16 cellular contexts compared by ENCODE assay signal in genomic region chr11:61107888-61108287, GRCh38. TPM values are rescaled to one million over a fixed set of nuclear protein-coding genes. Genes with fewer than 3 reads are reported as not detected.
"Had no signal": no experiment of that assay in that cellular context is flagged by ENCODE, and none has a peak within 500 bp of the region (broad histone marks: within the 10 kb centered on the region; RNA-seq: fewer than 3 reads in every experiment).

No MANE protein-coding gene starts in this region.

- H3K36me3 Mint-ChIP-seq: natural killer cell treated with Interleukin-12 subunit alpha and Interleukin-12 subunit beta and Interleukin-15 and Interleukin-18, amount 100 ng/mL, for 72 hours; type B pancreatic cell had no signal

- H3K27ac Mint-ChIP-seq: activated CD4-positive, alpha-beta T cell treated with anti-CD3 and anti-CD28 coated beads for 36 hours; progenitor cell of endocrine pancreas; stimulated activated naive B cell treated with anti-CD40 and anti-IgM and Interleukin-4, amounts not matched to agents 10 μg/mL and 1 μg/mL and 100 μg/mL, for 72 hours; type B pancreatic cell had no signal

- H3K36me3 ChIP-seq: colonic mucosa, heart left ventricle, suprapubic skin had no signal

- H3K4me1 ChIP-seq: colonic mucosa, suprapubic skin had no signal

- H3K27me3 Mint-ChIP-seq: activated CD4-positive, alpha-beta T cell treated with anti-CD3 and anti-CD28 coated beads for 36 hours; natural killer cell treated with Interleukin-12 subunit alpha and Interleukin-12 subunit beta and Interleukin-15 and Interleukin-18, amount 100 ng/mL, for 72 hours; stimulated activated naive B cell treated with anti-CD40 and anti-IgM and Interleukin-4, amounts not matched to agents 10 μg/mL and 1 μg/mL and 100 μg/mL, for 72 hours; type B pancreatic cell had no signal

- H3K9me3 ChIP-seq: colonic mucosa, heart left ventricle, mucosa of descending colon, suprapubic skin had no signal

- H3K9me3 Mint-ChIP-seq: natural killer cell treated with Interleukin-12 subunit alpha and Interleukin-12 subunit beta and Interleukin-15 and Interleukin-18, amount 100 ng/mL, for 72 hours; stimulated activated naive B cell treated with anti-CD40 and anti-IgM and Interleukin-4, amounts not matched to agents 10 μg/mL and 1 μg/mL and 100 μg/mL, for 72 hours; type B pancreatic cell had no signal

- H3K4me3 ChIP-seq: colonic mucosa, heart left ventricle, mucosa of descending colon, suprapubic skin had no signal

- ATAC-seq: activated CD4-positive, alpha-beta T cell treated with anti-CD3 and anti-CD28 coated beads for 36 hours; heart left ventricle; mucosa of descending colon; natural killer cell treated with Interleukin-12 subunit alpha and Interleukin-12 subunit beta and Interleukin-15 and Interleukin-18, amount 100 ng/mL, for 72 hours; right cardiac atrium; stimulated activated naive B cell treated with anti-CD40 and anti-IgM and Interleukin-4, amounts not matched to agents 10 μg/mL and 1 μg/mL and 100 μg/mL, for 72 hours had no signal

- DNase-seq: activated CD4-positive, alpha-beta T cell treated with anti-CD3 and anti-CD28 coated beads for 36 hours; colonic mucosa; foreskin melanocyte; heart left ventricle; mammary epithelial cell; mucosa of descending colon; nucleus accumbens; right cardiac atrium; stimulated activated CD4-positive, alpha-beta T cell treated with anti-CD3 and anti-CD28 coated beads, Interleukin-1b, Interleukin-23, amount 100 ng/mL, for 48 hours; stimulated activated naive B cell treated with anti-CD40 and anti-IgM and Interleukin-4, amounts not matched to agents 10 μg/mL and 1 μg/mL and 100 μg/mL, for 72 hours; T1000 had no signal

- H3K4me3 Mint-ChIP-seq: activated CD4-positive, alpha-beta T cell treated with anti-CD3 and anti-CD28 coated beads for 36 hours; natural killer cell treated with Interleukin-12 subunit alpha and Interleukin-12 subunit beta and Interleukin-15 and Interleukin-18, amount 100 ng/mL, for 72 hours; stimulated activated naive B cell treated with anti-CD40 and anti-IgM and Interleukin-4, amounts not matched to agents 10 μg/mL and 1 μg/mL and 100 μg/mL, for 72 hours; type B pancreatic cell had no signal

- H3K27ac ChIP-seq: colonic mucosa, heart left ventricle, suprapubic skin had no signal

- H3K27me3 ChIP-seq: colonic mucosa, heart left ventricle, suprapubic skin had no signal

RNA-seq across cellular contexts. Expression of gene CD5, which starts 5.6 kb away (rescaled TPM):
- total RNA-seq: cardiac septum, mammary epithelial cell, progenitor cell of endocrine pancreas had no signal
- polyA plus RNA-seq: mammary epithelial cell had no signal
